20 cellular contexts compared by ENCODE assay signal in the genomic region with DNA sequence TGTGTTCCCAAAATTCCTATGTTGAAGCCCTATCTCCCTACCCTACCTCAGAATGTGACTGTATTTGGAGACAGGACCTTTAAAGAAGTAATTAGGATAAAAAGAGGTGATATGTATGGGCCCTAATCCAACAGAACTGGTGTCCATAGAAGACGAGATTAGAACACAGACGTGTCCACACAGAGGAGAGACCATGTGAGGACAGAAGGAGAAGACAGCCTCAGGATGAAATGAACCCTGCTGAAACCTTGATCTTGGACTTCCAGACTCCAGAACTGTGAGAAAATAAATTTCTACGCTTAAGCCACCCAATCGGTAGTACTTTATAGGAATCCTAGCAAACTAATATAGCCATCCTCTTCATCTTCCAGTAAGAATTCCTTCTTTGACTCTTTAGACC. TPM values are rescaled to one million over a fixed set of nuclear protein-coding genes. Genes with fewer than 3 reads are reported as not detected.
DNase-seq lines count a peak whose midpoint lies in the region; ATAC-seq and TF ChIP-seq lines count a peak whose summit lies in the region.
"Had no signal": no experiment of that assay in that cellular context is flagged by ENCODE, and none has a peak within 500 bp of the region (broad histone marks: within the 10 kb centered on the region; RNA-seq: fewer than 3 reads in every experiment).

No MANE protein-coding gene starts in this region.

- H3K4me3 Mint-ChIP-seq in naive thymus-derived CD4-positive, alpha-beta T cell: no peak overlapping the region
- no peak overlapping the region for H3K4me3 Mint-ChIP-seq in T-helper 17 cell
- H3K4me3 Mint-ChIP-seq: CD8-positive, alpha-beta memory T cell; H9 had no signal

- CTCF ChIA-PET in naive thymus-derived CD4-positive, alpha-beta T cell (lab: Charles Lee): no interaction called here

- H3K9me3 ChIP-seq in left ventricle myocardium inferior (replicated peaks): no peaks in the 10 kb centered on the region
- H3K9me3 ChIP-seq in right cardiac atrium (ENCODE audit: control insufficient read depth, low read length): no peaks in the 10 kb centered on the region
- H3K9me3 ChIP-seq in adipocyte (ENCODE audit: control insufficient read depth, low read length): no peaks in the 10 kb centered on the region
- no peaks in the 10 kb centered on the region for H3K9me3 ChIP-seq in naive thymus-derived CD4-positive, alpha-beta T cell (ENCODE audit: control insufficient read depth in 2 of 3, low read length in 3 of 3)
- H3K9me3 ChIP-seq in effector memory CD4-positive, alpha-beta T cell (ENCODE audit: control insufficient read depth, low read length): no peaks in the 10 kb centered on the region
- H3K9me3 ChIP-seq in T-helper 17 cell (ENCODE audit: control insufficient read depth, low read length, poor library complexity, severe bottlenecking): no peaks in the 10 kb centered on the region
- H3K9me3 ChIP-seq: A549 had no signal

- POLR2A ChIA-PET in naive thymus-derived CD4-positive, alpha-beta T cell (lab: Charles Lee): no interaction called here

- H3K27me3 ChIP-seq in left ventricle myocardium inferior (ENCODE audit: low read depth) (no peaks in the 10 kb centered on the region), right cardiac atrium (ENCODE audit: control insufficient read depth, insufficient read depth) (no peaks in the 10 kb centered on the region), adipocyte (replicated peaks; ENCODE audit: control insufficient read depth, insufficient read depth, low read length) (no peaks in the 10 kb centered on the region)
- no peaks in the 10 kb centered on the region for H3K27me3 ChIP-seq in naive thymus-derived CD4-positive, alpha-beta T cell (ENCODE audit: control insufficient read depth in 2 of 2, insufficient read depth in 2 of 2, low read length in 2 of 2)
- H3K27me3 ChIP-seq in effector memory CD4-positive, alpha-beta T cell (replicated peaks; ENCODE audit: control insufficient read depth, insufficient read depth, low read length, poor library complexity, severe bottlenecking): no peaks in the 10 kb centered on the region

- peaks cover 13 to 49% (median 37%) of the 10 kb centered on the region in 7 donors for H3K4me1 Mint-ChIP-seq in naive thymus-derived CD4-positive, alpha-beta T cell
- peaks cover 28% of the 10 kb centered on the region for H3K4me1 Mint-ChIP-seq in T-helper 17 cell

- no peak for TF ChIP-seq CTCF in left ventricle myocardium inferior (IDR thresholded peaks at IDR 0.05; ENCODE audit: borderline replicate concordance)

- peak overlapping the region in 5 of 9 donors; percentile 5 to 57 (median 38) for H3K27ac Mint-ChIP-seq in naive thymus-derived CD4-positive, alpha-beta T cell
- H3K27ac Mint-ChIP-seq in T-helper 17 cell: no peak overlapping the region
- H3K27ac Mint-ChIP-seq: H9 had no signal

- WGBS in right cardiac atrium: 84% methylated on average over 4 of the region's 4 CpGs

- H3K27ac ChIP-seq in left ventricle myocardium inferior (replicated peaks) (peak overlapping the region; percentile 78), right cardiac atrium (ENCODE audit: low read length) (no peak overlapping the region)
- H3K27ac ChIP-seq in naive thymus-derived CD4-positive, alpha-beta T cell (ENCODE audit: low read depth, low read length): no peak overlapping the region
- H3K27ac ChIP-seq in effector memory CD4-positive, alpha-beta T cell (ENCODE audit: insufficient read depth, low read length, poor library complexity, severe bottlenecking): no peak overlapping the region
- H3K27ac ChIP-seq: A549, KMS-11 had no signal

- H3K4me1 ChIP-seq in left ventricle myocardium inferior (peaks cover 80% of the 10 kb centered on the region), right cardiac atrium (ENCODE audit: control insufficient read depth, insufficient read depth, low read length) (peaks cover 21% of the 10 kb centered on the region), adipocyte (ENCODE audit: control insufficient read depth, insufficient read depth, low read length) (peaks cover 75% of the 10 kb centered on the region)
- peaks cover 0 to 19% of the 10 kb centered on the region in 2 donors for H3K4me1 ChIP-seq in naive thymus-derived CD4-positive, alpha-beta T cell (ENCODE audit: control insufficient read depth in 2 of 2, insufficient read depth in 2 of 2, low read length in 2 of 2)
- H3K4me1 ChIP-seq in effector memory CD4-positive, alpha-beta T cell (ENCODE audit: control insufficient read depth, insufficient read depth, low read length, poor library complexity, severe bottlenecking): peaks cover 14% of the 10 kb centered on the region

- no peaks in the 10 kb centered on the region for H3K27me3 Mint-ChIP-seq in naive thymus-derived CD4-positive, alpha-beta T cell
- H3K27me3 Mint-ChIP-seq in T-helper 17 cell: no peaks in the 10 kb centered on the region

- H3K36me3 ChIP-seq in left ventricle myocardium inferior (peaks cover 19% of the 10 kb centered on the region), adipocyte (ENCODE audit: control insufficient read depth, insufficient read depth, low read length, severe bottlenecking) (peaks cover 70% of the 10 kb centered on the region)
- peaks cover 0 to 48% (median 0%) of the 10 kb centered on the region in 3 experiments for H3K36me3 ChIP-seq in naive thymus-derived CD4-positive, alpha-beta T cell (ENCODE audit: control insufficient read depth in 2 of 3, insufficient read depth in 3 of 3, low read length in 3 of 3)
- H3K36me3 ChIP-seq in effector memory CD4-positive, alpha-beta T cell (ENCODE audit: control insufficient read depth, insufficient read depth, low read length): peaks cover 13% of the 10 kb centered on the region

- no peak for ATAC-seq in right cardiac atrium
- no peak for ATAC-seq in naive thymus-derived CD4-positive, alpha-beta T cell
- no peak for ATAC-seq in GM18498 (IDR thresholded peaks at IDR 0.05; ENCODE audit: unreplicated experiment)
- no peak for ATAC-seq in T-helper 17 cell
- ATAC-seq: A549 had no signal

- no peaks in the 10 kb centered on the region for H3K9me3 Mint-ChIP-seq in naive thymus-derived CD4-positive, alpha-beta T cell
- H3K9me3 Mint-ChIP-seq: CD8-positive, alpha-beta memory T cell; H9 had no signal

- H3K4me3 ChIP-seq in left ventricle myocardium inferior (no peak overlapping the region), right cardiac atrium (ENCODE audit: low read length) (no peak overlapping the region), adipocyte (ENCODE audit: low read length) (no peak overlapping the region)
- H3K4me3 ChIP-seq in naive thymus-derived CD4-positive, alpha-beta T cell (ENCODE audit: low read length): no peak overlapping the region
- no peak overlapping the region for H3K4me3 ChIP-seq in effector memory CD4-positive, alpha-beta T cell (ENCODE audit: insufficient read depth, low read depth, low read length, poor library complexity, severe bottlenecking)
- H3K4me3 ChIP-seq: A549 had no signal

- intact Hi-C loops in left ventricle myocardium inferior (cut with micrococcal nuclease): no loop called here
- intact Hi-C loops in right cardiac atrium (cut with DNase I): no loop called here
- intact Hi-C loops in naive thymus-derived CD4-positive, alpha-beta T cell (cut with micrococcal nuclease): loop anchor here in 1 of 2 donors (5.0 kb wide), 1 partner anchor 37 kb away; a partner anchor contains a TSS

- H3K36me3 Mint-ChIP-seq in naive thymus-derived CD4-positive, alpha-beta T cell: peaks cover 7 to 64% (median 34%) of the 10 kb centered on the region in 5 donors
- H3K36me3 Mint-ChIP-seq in T-helper 17 cell (ENCODE audit: low read depth): peaks cover 9% of the 10 kb centered on the region

- DNase-seq in left ventricle myocardium inferior (no peak), right cardiac atrium (no peak), adipocyte (ENCODE audit: low read depth) (no peak), T-helper 17 cell (no peak)
- no peak for DNase-seq in naive thymus-derived CD4-positive, alpha-beta T cell
- no peak for DNase-seq in effector memory CD4-positive, alpha-beta T cell
- DNase-seq in stimulated activated CD4-positive, alpha-beta T cell treated with anti-CD3 and anti-CD28 coated beads, Interleukin-15, amount 100 ng/mL, for 24 hours: no peak
- DNase-seq: CD8-positive, alpha-beta memory T cell; DMS79 treated with DMSO at 0.1 percent for 48 hours; H9; NCI-H1417; NCI-H187; NCI-H226; NCI-H524; NCI-H82; RPMI8226; SIG-M5 had no signal

- peak overlapping the region; percentile 16 for H3K9ac ChIP-seq in adipocyte (ENCODE audit: low read length)
- H3K9ac ChIP-seq: KMS-11 had no signal

RNA-seq across cellular contexts. Expression of a gene that starts 35.7 kb away (rescaled TPM):
- total RNA-seq in left ventricle myocardium inferior: 10.6 TPM
- total RNA-seq in right cardiac atrium: 10 to 100 TPM; 12.7 to 16.0 (median 13.1) TPM
- polyA plus RNA-seq in right cardiac atrium: 14.1 TPM
- total RNA-seq in naive thymus-derived CD4-positive, alpha-beta T cell: 10 to 100 TPM; 12.7 to 22.1 (median 21.0) TPM
- 10 to 100 TPM; 16.8 to 21.0 TPM for polyA plus RNA-seq in naive thymus-derived CD4-positive, alpha-beta T cell
- total RNA-seq in T-helper 17 cell: 10 to 100 TPM; 19.9 to 33.5 TPM
